ENCODE assay signal across 21 cellular contexts in the genomic region with DNA sequence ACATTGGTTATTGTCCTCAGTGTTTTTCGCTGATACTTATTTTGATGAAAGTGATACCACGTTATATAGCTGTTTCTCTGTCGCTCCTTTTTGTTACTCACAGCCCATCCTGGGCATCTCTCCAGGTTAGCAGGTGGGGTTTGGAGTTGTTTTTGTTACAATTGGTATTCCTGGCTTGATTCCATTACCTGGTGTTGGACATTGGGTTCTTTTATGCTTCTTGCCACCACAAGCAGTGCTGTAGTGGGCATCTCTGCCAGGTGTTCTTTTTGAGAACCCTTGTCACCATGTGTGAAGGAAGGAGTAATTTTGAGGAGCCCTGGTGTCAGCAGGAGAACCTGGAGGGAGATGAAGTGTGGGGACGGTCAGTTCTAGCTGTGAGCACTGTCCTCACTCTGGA. TPM values are rescaled to one million over a fixed set of nuclear protein-coding genes. Genes with fewer than 3 reads are reported as not detected.
DNase-seq lines count a peak whose midpoint lies in the region; ATAC-seq and TF ChIP-seq lines count a peak whose summit lies in the region.
"Had no signal": no experiment of that assay in that cellular context is flagged by ENCODE, and none has a peak within 500 bp of the region (broad histone marks: within the 10 kb centered on the region; RNA-seq: fewer than 3 reads in every experiment).

No MANE protein-coding gene starts in this region.

- no peak for ATAC-seq in memory B cell (ENCODE audit: low read depth)
- ATAC-seq in right lobe of liver: no peak
- no peak for ATAC-seq in lower lobe of right lung
- ATAC-seq: body of pancreas had no signal

- no peaks in the 10 kb centered on the region for H3K4me1 ChIP-seq in OCI-LY7 (ENCODE audit: insufficient read depth, low read length, poor library complexity, severe bottlenecking)
- H3K4me1 ChIP-seq in right lobe of liver: no peaks in the 10 kb centered on the region
- no peaks in the 10 kb centered on the region for H3K4me1 ChIP-seq in lower lobe of right lung
- H3K4me1 ChIP-seq: body of pancreas, SJCRH30 had no signal

- peak overlapping the region; percentile 38 for H3K27ac Mint-ChIP-seq in memory B cell
- H3K27ac Mint-ChIP-seq in activated T-helper 2 cell treated with anti-CD3 and anti-CD28 coated beads, Interferon-gamma antibody, Interleukin-2, Interleukin-4, amounts not matched to agents 10 μg/mL and 5 μg/mL and 100 μg/mL, durations not matched to agents 14 hours and 24 hours and 36 hours: no peak overlapping the region
- H3K27ac Mint-ChIP-seq: activated naive CD4-positive, alpha-beta T cell treated with anti-CD3 and anti-CD28 coated beads, Interleukin-2, amount 50 U/mL, for 24 hours; dendritic cell treated with granulocyte-macrophage colony-stimulating factor and Interleukin-4, amounts not matched to agents 40 ng/mL and 50 ng/mL, for 4 days had no signal

- TF ChIP-seq POLR2A in right lobe of liver (IDR thresholded peaks at IDR 0.05): no peak

- TSS peak; percentile 30 for BruUV-seq in OCI-LY7 (replicated peaks; lab: Mats Ljungman, UMichigan)

- H3K79me2 ChIP-seq in OCI-LY7 (ENCODE audit: insufficient read depth, low read depth, low read length): no peaks in the 10 kb centered on the region

- peaks cover 8% of the 10 kb centered on the region for H3K4me1 Mint-ChIP-seq in memory B cell
- H3K4me1 Mint-ChIP-seq in activated T-helper 2 cell treated with anti-CD3 and anti-CD28 coated beads, Interferon-gamma antibody, Interleukin-2, Interleukin-4, amounts not matched to agents 10 μg/mL and 5 μg/mL and 100 μg/mL, durations not matched to agents 14 hours and 24 hours and 36 hours (ENCODE audit: low read depth): peaks cover 35% of the 10 kb centered on the region

- DNase-seq in NCI-H187 treated with DMSO at 0.1 percent for 48 hours (lab: John Stamatoyannopoulos, UW) (peak; percentile 10), NCI-H187 (lab: John Stamatoyannopoulos, UW) (no peak), NCI-H1092 treated with DMSO at 0.1 percent for 48 hours (lab: John Stamatoyannopoulos, UW) (peak; percentile 89), OCI-LY7 (ENCODE audit: low spot score) (no peak), memory B cell (ENCODE audit: low spot score in 2 of 2) (no peak), right lobe of liver (no peak), lower lobe of right lung (no peak)
- DNase-seq in activated T-helper 2 cell treated with anti-CD3 and anti-CD28 coated beads, Interferon-gamma antibody, Interleukin-2, Interleukin-4, amounts not matched to agents 10 μg/mL and 5 μg/mL and 100 μg/mL, durations not matched to agents 14 hours and 24 hours and 36 hours (ENCODE audit: low spot score): no peak
- DNase-seq: activated CD4-positive, CD25-positive, alpha-beta regulatory T cell treated with anti-CD3 and anti-CD28 coated beads, Interleukin-2, amount 50 U/mL, for 72 hours; body of pancreas; foreskin melanocyte; KG1; kidney glomerular epithelial cell; midbrain; NCI-H524 treated with DMSO at 0.1 percent for 48 hours; SJCRH30; testis had no signal

- no peak overlapping the region for H3K4me3 ChIP-seq in OCI-LY7 (ENCODE audit: low read depth, low read length, poor library complexity, severe bottlenecking)
- H3K4me3 ChIP-seq in right lobe of liver: no peak overlapping the region
- H3K4me3 ChIP-seq in lower lobe of right lung: no peak overlapping the region
- H3K4me3 ChIP-seq: body of pancreas, SJCRH30, testis had no signal

- intact Hi-C loops in OCI-LY7 (cut with micrococcal nuclease; ENCODE audit: unreplicated experiment) (no loop called here), right lobe of liver (cut with DNase I) (no loop called here), lower lobe of right lung (cut with DNase I) (no loop called here)
- intact Hi-C loops in activated T-helper 2 cell treated with anti-CD3 and anti-CD28 coated beads, Interferon-gamma antibody, Interleukin-2, Interleukin-4, amounts not matched to agents 10 μg/mL and 5 μg/mL and 100 μg/mL, durations not matched to agents 14 hours and 24 hours and 36 hours (cut with micrococcal nuclease): no loop called here

- H3K27ac ChIP-seq in OCI-LY7 (ENCODE audit: low read depth, low read length, poor library complexity, severe bottlenecking) (no peak overlapping the region), right lobe of liver (no peak overlapping the region), lower lobe of right lung (no peak overlapping the region)
- H3K27ac ChIP-seq: body of pancreas, C4-2B, epithelial cell of prostate, SJCRH30, testis had no signal

- peaks cover 33% of the 10 kb centered on the region for H3K36me3 Mint-ChIP-seq in memory B cell
- peaks cover 70% of the 10 kb centered on the region for H3K36me3 Mint-ChIP-seq in activated T-helper 2 cell treated with anti-CD3 and anti-CD28 coated beads, Interferon-gamma antibody, Interleukin-2, Interleukin-4, amounts not matched to agents 10 μg/mL and 5 μg/mL and 100 μg/mL, durations not matched to agents 14 hours and 24 hours and 36 hours (ENCODE audit: low read depth)

- POLR2A ChIA-PET in OCI-LY7 (lab: Charles Lee): no interaction called here

- H3K27me3 Mint-ChIP-seq in memory B cell: no peaks in the 10 kb centered on the region
- H3K27me3 Mint-ChIP-seq in activated T-helper 2 cell treated with anti-CD3 and anti-CD28 coated beads, Interferon-gamma antibody, Interleukin-2, Interleukin-4, amounts not matched to agents 10 μg/mL and 5 μg/mL and 100 μg/mL, durations not matched to agents 14 hours and 24 hours and 36 hours (ENCODE audit: low read depth): no peaks in the 10 kb centered on the region
- H3K27me3 Mint-ChIP-seq: activated naive CD4-positive, alpha-beta T cell treated with anti-CD3 and anti-CD28 coated beads, Interleukin-2, amount 50 U/mL, for 24 hours; dendritic cell treated with granulocyte-macrophage colony-stimulating factor and Interleukin-4, amounts not matched to agents 40 ng/mL and 50 ng/mL, for 4 days had no signal

- TF ChIP-seq CTCF in OCI-LY7 (conservative IDR thresholded peaks at IDR 0.05; ENCODE audit: low read length) (no peak), right lobe of liver (IDR thresholded peaks at IDR 0.05) (no peak), lower lobe of right lung (IDR thresholded peaks at IDR 0.05) (no peak)

- no peaks in the 10 kb centered on the region for H3K9me3 Mint-ChIP-seq in memory B cell
- no peaks in the 10 kb centered on the region for H3K9me3 Mint-ChIP-seq in activated T-helper 2 cell treated with anti-CD3 and anti-CD28 coated beads, Interferon-gamma antibody, Interleukin-2, Interleukin-4, amounts not matched to agents 10 μg/mL and 5 μg/mL and 100 μg/mL, durations not matched to agents 14 hours and 24 hours and 36 hours
- H3K9me3 Mint-ChIP-seq: activated naive CD4-positive, alpha-beta T cell treated with anti-CD3 and anti-CD28 coated beads, Interleukin-2, amount 50 U/mL, for 24 hours; dendritic cell treated with granulocyte-macrophage colony-stimulating factor and Interleukin-4, amounts not matched to agents 40 ng/mL and 50 ng/mL, for 4 days had no signal

- 91% methylated on average over 4 of the region's 4 CpGs for WGBS in right lobe of liver (ENCODE audit: insufficient coverage, low coverage, low lambda C conversion rate, missing lambda C conversion rate)

- H3K4me2 ChIP-seq in OCI-LY7 (ENCODE audit: low read length): no peak overlapping the region

- H3K27me3 ChIP-seq in right lobe of liver (no peaks in the 10 kb centered on the region), lower lobe of right lung (ENCODE audit: low read depth) (no peaks in the 10 kb centered on the region)
- H3K27me3 ChIP-seq: body of pancreas, SJCRH30, testis had no signal

- H4K20me1 ChIP-seq in OCI-LY7 (ENCODE audit: insufficient read depth, low read length): no peaks in the 10 kb centered on the region

- H3K9me3 ChIP-seq in OCI-LY7 (ENCODE audit: low read length): no peaks in the 10 kb centered on the region
- H3K9me3 ChIP-seq in right lobe of liver: no peaks in the 10 kb centered on the region
- H3K9me3 ChIP-seq in lower lobe of right lung: no peaks in the 10 kb centered on the region
- H3K9me3 ChIP-seq: body of pancreas, SJCRH30, testis had no signal

- H3K9me2 ChIP-seq in OCI-LY7 (ENCODE audit: insufficient read depth, low read length): no peaks in the 10 kb centered on the region

- no peak overlapping the region for H3K4me3 Mint-ChIP-seq in memory B cell
- H3K4me3 Mint-ChIP-seq in activated T-helper 2 cell treated with anti-CD3 and anti-CD28 coated beads, Interferon-gamma antibody, Interleukin-2, Interleukin-4, amounts not matched to agents 10 μg/mL and 5 μg/mL and 100 μg/mL, durations not matched to agents 14 hours and 24 hours and 36 hours (ENCODE audit: low read depth): no peak overlapping the region
- H3K4me3 Mint-ChIP-seq: activated naive CD4-positive, alpha-beta T cell treated with anti-CD3 and anti-CD28 coated beads, Interleukin-2, amount 50 U/mL, for 24 hours; dendritic cell treated with granulocyte-macrophage colony-stimulating factor and Interleukin-4, amounts not matched to agents 40 ng/mL and 50 ng/mL, for 4 days had no signal

- CTCF ChIA-PET in OCI-LY7 (lab: Charles Lee; ENCODE audit: unreplicated experiment): no interaction called here

- H2AFZ ChIP-seq in OCI-LY7 (ENCODE audit: low read length): no peak overlapping the region

- H3K36me3 ChIP-seq in OCI-LY7 (ENCODE audit: insufficient read depth, low read length) (peaks cover 65% of the 10 kb centered on the region), right lobe of liver (peaks cover 0 to 49% (median 14%) of the 10 kb centered on the region in 4 donors), lower lobe of right lung (peaks cover 81% of the 10 kb centered on the region)

RNA-seq across cellular contexts. Expression of gene PWP2, which starts 47.5 kb away (rescaled TPM):
- total RNA-seq in OCI-LY7 (2014; rRNA removed; shearing (Covaris generic)): 2.5 and 8.2 TPM in 2 replicates
- 8.4 and 11.5 TPM in 2 replicates for total RNA-seq in OCI-LY7 (2022)
- total RNA-seq in activated T-helper 2 cell treated with anti-CD3 and anti-CD28 coated beads, Interferon-gamma antibody, Interleukin-2, Interleukin-4, amounts not matched to agents 10 μg/mL and 5 μg/mL and 100 μg/mL, durations not matched to agents 14 hours and 24 hours and 36 hours: 11.0 and 13.7 TPM in 2 replicates
- 1 to 10 TPM in 5 of 6 experiments, under 1 TPM in 1; 0.93 to 7.5 (median 3.0) TPM for total RNA-seq in right lobe of liver
- total RNA-seq in lower lobe of right lung: 10.9 TPM

RNA-seq across cellular contexts. Expression of gene TRAPPC10, which starts 47.6 kb away (rescaled TPM):
- 29.9 and 37.4 TPM in 2 replicates for total RNA-seq in OCI-LY7 (2014; rRNA removed; shearing (Covaris generic))
- total RNA-seq in OCI-LY7 (2022) (54.7 and 62.5 TPM in 2 replicates), right lobe of liver (10 to 100 TPM; 15.4 to 25.6 (median 18.4) TPM), lower lobe of right lung (47.4 TPM)
- total RNA-seq in activated T-helper 2 cell treated with anti-CD3 and anti-CD28 coated beads, Interferon-gamma antibody, Interleukin-2, Interleukin-4, amounts not matched to agents 10 μg/mL and 5 μg/mL and 100 μg/mL, durations not matched to agents 14 hours and 24 hours and 36 hours: 67.3 and 69.9 TPM in 2 replicates

Comparison
In these comparisons a context has a peak if more than half of its experiments do, and no peak if none do; other contexts are left out.
1. DNase-seq: peak in NCI-H187 treated with DMSO at 0.1 percent for 48 hours (single experiment) and NCI-H1092 treated with DMSO at 0.1 percent for 48 hours (single experiment); none in NCI-H187 (0 of 2), OCI-LY7 (single experiment), memory B cell (0 of 2), activated T-helper 2 cell treated with anti-CD3 and anti-CD28 coated beads, Interferon-gamma antibody, Interleukin-2, Interleukin-4, amounts not matched to agents 10 μg/mL and 5 μg/mL and 100 μg/mL, durations not matched to agents 14 hours and 24 hours and 36 hours (single experiment), right lobe of liver (0 of 3) and lower lobe of right lung (single experiment).